Comparison of ENCODE assay signal across 8 cellular contexts in genomic region chr19:4870025-4870700, GRCh38. TPM values are rescaled to one million over a fixed set of nuclear protein-coding genes. Genes with fewer than 3 reads are reported as not detected.
DNase-seq lines count a peak whose midpoint lies in the region; ATAC-seq, FAIRE-seq and TF ChIP-seq lines count a peak whose summit lies in the region.

No MANE protein-coding gene starts in this region.

- no peak for TF ChIP-seq CTCF in HepG2 (CRISPR knock-in tag; IDR thresholded peaks at IDR 0.05)

- no peaks in the 10 kb centered on the region for H3K9me3 ChIP-seq in HepG2 (ENCODE audit: low read length)

- H4K20me1 ChIP-seq in HepG2 (ENCODE audit: insufficient read depth, low read length) = peaks cover 8% of the 10 kb centered on the region; the same call in 1 of the 2 replicates

- POLR2A ChIA-PET in HepG2 (lab: Yijun Ruan, JAX) = interaction anchor here (0.6 to 2.3 kb wide), 12 partner anchors 25 to 102 kb away, joined by 3 to 9 read pairs (median 4); partner anchors contain the start of genes FEM1A and KDM4B

- peaks cover 5% of the 10 kb centered on the region for H3K27me3 Mint-ChIP-seq in activated naive CD8-positive, alpha-beta T cell treated with anti-CD3 and anti-CD28 coated beads, Interleukin-2, amount 50 U/mL, for 24 hours

- CTCF ChIA-PET in HepG2 (lab: Yijun Ruan, JAX; ENCODE audit: low intra/inter-chr PET ratio, low total read pairs) = interaction anchor here (1.4 kb wide), 1 partner anchor 42 kb away, joined by 3 read pairs; no protein-coding TSS in a partner anchor

- in situ Hi-C loops in KBM-7 (cut with MboI; ENCODE audit: low pct_unique_long_range_greater_than_20kb, low sequenced_read_pairs) = no loop called here
- in situ Hi-C loops in HepG2 (cut with HindIII; ENCODE audit: extremely low pct_ligation_motif_present, low pct_unique_long_range_greater_than_20kb) = loop anchor here (5.0 to 10.0 kb wide), 2 partner anchors 42 to 165 kb away; no protein-coding TSS in a partner anchor

- BruUV-seq in HepG2 (replicated peaks; lab: Mats Ljungman, UMichigan) = no TSS peak

- H3K36me3 Mint-ChIP-seq in activated naive CD8-positive, alpha-beta T cell treated with anti-CD3 and anti-CD28 coated beads, Interleukin-2, amount 50 U/mL, for 24 hours (ENCODE audit: low read depth) = no peaks in the 10 kb centered on the region

- TF ChIP-seq EP300 in HepG2 (IDR thresholded peaks at IDR 0.05; ENCODE audit: low read depth in 2 of 2, low read length in 2 of 2) (peak; percentile 60 to 80; a peak in 3 of 4 replicates), HepG2 (CRISPR knock-in tag; IDR thresholded peaks at IDR 0.05; ENCODE audit: borderline replicate concordance) (peak; percentile 67; the same call in 1 of the 2 replicates)

- H3K4me1 ChIP-seq in HepG2 (ENCODE audit: insufficient read depth, low read length) = peaks cover 54% of the 10 kb centered on the region

- intact Hi-C loops in HepG2 (cut with micrococcal nuclease; ENCODE audit: unreplicated experiment) = no loop called here

- H3K9ac ChIP-seq in HepG2 (ENCODE audit: insufficient read depth, low read depth, low read length) = peak overlapping the region; percentile 38; the same call in 1 of the 2 replicates

- peak; percentile 92 for FAIRE-seq in HepG2 (lab: Jason Lieb, UNC)

- peaks cover 25% of the 10 kb centered on the region for H3K4me1 Mint-ChIP-seq in activated naive CD8-positive, alpha-beta T cell treated with anti-CD3 and anti-CD28 coated beads, Interleukin-2, amount 50 U/mL, for 24 hours

- H2AFZ ChIP-seq in HepG2 (ENCODE audit: low read length) = no peak overlapping the region

- peak overlapping the region; percentile 19 to 34 (median 24); a peak in 2 of 6 replicates for H3K4me3 ChIP-seq in HepG2 (replicated peaks in 1 of 3; ENCODE audit: insufficient read depth in 1 of 3, low read depth in 2 of 3, low read length in 3 of 3)

- WGBS in HepG2 (ENCODE audit: low lambda C conversion rate) = 7% methylated on average over 10 of the region's 10 CpGs

- H3K4me2 ChIP-seq in HepG2 (ENCODE audit: low read depth, low read length) = peak overlapping the region; percentile 57

- TF ChIP-seq RAD21 in HepG2 (CRISPR knock-in tag; IDR thresholded peaks at IDR 0.05) = peak; percentile 37

- peak; percentile 87 for DNase-seq in COLO829 (ENCODE audit: low spot score)
- DNase-seq in KBM-7 = peak; percentile 92
- peak; percentile 42 for DNase-seq in activated naive CD8-positive, alpha-beta T cell treated with anti-CD3 and anti-CD28 coated beads, Interleukin-2, amount 50 U/mL, for 24 hours
- peak; percentile 98 for DNase-seq in HepG2 (ENCODE audit: low spot score)
- DNase-seq in medulla oblongata (ENCODE audit: extremely low spot score) = no peak
- no peak for DNase-seq in NCI-H128 (lab: John Stamatoyannopoulos, UW; ENCODE audit: unreplicated experiment)
- DNase-seq in effector CD4-positive, alpha-beta T cell = no peak
- no peak for DNase-seq in NCI-H1105 (lab: John Stamatoyannopoulos, UW)

- peaks cover 15% of the 10 kb centered on the region for H3K79me2 ChIP-seq in HepG2 (ENCODE audit: insufficient read depth, low read length)

- H3K27me3 ChIP-seq in HepG2 (ENCODE audit: control insufficient read depth in 1 of 2, insufficient read depth in 2 of 2, low read length in 2 of 2) = no peaks in the 10 kb centered on the region; a peak in 1 of 5 replicates

- H3K27ac ChIP-seq in HepG2 (ENCODE audit: extremely low read length, insufficient read depth, low read length) = peak overlapping the region; percentile 70

- H3K36me3 ChIP-seq in HepG2 (replicated peaks in 1 of 2; ENCODE audit: control insufficient read depth in 1 of 2, insufficient read depth in 2 of 2, low read length in 2 of 2) = no peaks in the 10 kb centered on the region

- peak; percentile 59 for ATAC-seq in activated naive CD8-positive, alpha-beta T cell treated with anti-CD3 and anti-CD28 coated beads, Interleukin-2, amount 50 U/mL, for 24 hours
- ATAC-seq in HepG2 = peak; percentile 81

- no peak for TF ChIP-seq POLR2A in HepG2 (IDR thresholded peaks at IDR 0.05; ENCODE audit: insufficient read depth in 1 of 2, low read depth in 2 of 2, low read length in 2 of 2)

- H3K27ac Mint-ChIP-seq in activated naive CD8-positive, alpha-beta T cell treated with anti-CD3 and anti-CD28 coated beads, Interleukin-2, amount 50 U/mL, for 24 hours = no peak overlapping the region

- H3K4me3 Mint-ChIP-seq in activated naive CD8-positive, alpha-beta T cell treated with anti-CD3 and anti-CD28 coated beads, Interleukin-2, amount 50 U/mL, for 24 hours = no peak overlapping the region

- no peaks in the 10 kb centered on the region for H3K9me3 Mint-ChIP-seq in activated naive CD8-positive, alpha-beta T cell treated with anti-CD3 and anti-CD28 coated beads, Interleukin-2, amount 50 U/mL, for 24 hours

RNA-seq across cellular contexts. Expression of gene PLIN3, which starts 2.7 kb away (rescaled TPM):
- 49.3 and 59.8 TPM in 2 replicates for total RNA-seq in HepG2 (2016; rRNA removed; fragmentation: Illumina TruSeq; extraction: Trizol)
- total RNA-seq in HepG2 (2016; cell fraction: cytosol; rRNA removed; fragmentation: Illumina TruSeq; extraction: Trizol; ENCODE audit: low read depth) = 8.6 and 11.0 TPM in 2 replicates
- 52.7 and 59.0 TPM in 2 replicates for total RNA-seq in HepG2 (2016; cell fraction: insoluble cytoplasmic fraction; rRNA removed; fragmentation: Illumina TruSeq; extraction: Trizol)
- total RNA-seq in HepG2 (2016; cell fraction: membrane; rRNA removed; fragmentation: Illumina TruSeq; extraction: Trizol) = 25.3 and 25.7 TPM in 2 replicates
- 20.1 and 21.0 TPM in 2 replicates for total RNA-seq in HepG2 (2016; cell fraction: nucleus; rRNA removed; fragmentation: Illumina TruSeq; extraction: Trizol)
- 57.9 and 69.4 TPM in 2 replicates for polyA plus RNA-seq in HepG2 (2011; rRNA removed)
- 64.8 and 97.9 TPM in 2 replicates for polyA plus RNA-seq in HepG2 (2011; cell fraction: cytosol; rRNA removed)
- 34.7 and 36.0 TPM in 2 replicates for polyA plus RNA-seq in HepG2 (2011; cell fraction: nucleus; rRNA removed)
- polyA plus RNA-seq in HepG2 (2012) = 36.2 and 55.0 TPM in 2 replicates
- 10.8 and 11.1 TPM in 2 replicates for polyA plus RNA-seq in HepG2 (2016; cell fraction: cytosol; fragmentation: Illumina TruSeq; extraction: Trizol; ENCODE audit: low read depth)
- 68.3 and 74.9 TPM in 2 replicates for polyA plus RNA-seq in HepG2 (2016; cell fraction: insoluble cytoplasmic fraction; fragmentation: Illumina TruSeq; extraction: Trizol; ENCODE audit: low read depth)
- 20.0 and 20.9 TPM in 2 replicates for polyA plus RNA-seq in HepG2 (2016; cell fraction: membrane; fragmentation: Illumina TruSeq; extraction: Trizol; ENCODE audit: low read depth)
- polyA plus RNA-seq in HepG2 (2016; cell fraction: nucleus; fragmentation: Illumina TruSeq; extraction: Trizol; ENCODE audit: insufficient read depth, low read depth) = 31.2 and 32.3 TPM in 2 replicates
- 93.3 and 183 TPM in 2 replicates for polyA minus RNA-seq in HepG2 (2011; rRNA and poly(A)+ RNA removed; ENCODE audit: low replicate concordance)
- 76.8 and 81.5 TPM in 2 replicates for polyA minus RNA-seq in HepG2 (2011; cell fraction: cytosol; rRNA and poly(A)+ RNA removed)
- polyA minus RNA-seq in HepG2 (2011; cell fraction: nucleus; rRNA and poly(A)+ RNA removed) = 26.5 and 32.3 TPM in 2 replicates

RNA-seq across cellular contexts. Expression of gene ARRDC5, which starts 32.5 kb away (rescaled TPM):
- not detected in 2 replicates for total RNA-seq in HepG2 (2016; rRNA removed; fragmentation: Illumina TruSeq; extraction: Trizol)
- total RNA-seq in HepG2 (2016; cell fraction: cytosol; rRNA removed; fragmentation: Illumina TruSeq; extraction: Trizol; ENCODE audit: low read depth) = not detected in 2 replicates
- not detected in 2 replicates for total RNA-seq in HepG2 (2016; cell fraction: insoluble cytoplasmic fraction; rRNA removed; fragmentation: Illumina TruSeq; extraction: Trizol)
- total RNA-seq in HepG2 (2016; cell fraction: membrane; rRNA removed; fragmentation: Illumina TruSeq; extraction: Trizol) = not detected in 2 replicates
- not detected in 2 replicates for total RNA-seq in HepG2 (2016; cell fraction: nucleus; rRNA removed; fragmentation: Illumina TruSeq; extraction: Trizol)
- polyA plus RNA-seq in HepG2 (2011; rRNA removed) = not detected in 2 replicates
- not detected in 2 replicates for polyA plus RNA-seq in HepG2 (2011; cell fraction: cytosol; rRNA removed)
- not detected in 2 replicates for polyA plus RNA-seq in HepG2 (2011; cell fraction: nucleus; rRNA removed)
- polyA plus RNA-seq in HepG2 (2012) = not detected in 2 replicates
- polyA plus RNA-seq in HepG2 (2016; cell fraction: cytosol; fragmentation: Illumina TruSeq; extraction: Trizol; ENCODE audit: low read depth) = not detected in 2 replicates
- polyA plus RNA-seq in HepG2 (2016; cell fraction: insoluble cytoplasmic fraction; fragmentation: Illumina TruSeq; extraction: Trizol; ENCODE audit: low read depth) = not detected in 2 replicates
- polyA plus RNA-seq in HepG2 (2016; cell fraction: membrane; fragmentation: Illumina TruSeq; extraction: Trizol; ENCODE audit: low read depth) = not detected in 2 replicates
- polyA plus RNA-seq in HepG2 (2016; cell fraction: nucleus; fragmentation: Illumina TruSeq; extraction: Trizol; ENCODE audit: insufficient read depth, low read depth) = not detected in 2 replicates
- 0.09 TPM in 1 of 2 replicates, not detected in the other for polyA minus RNA-seq in HepG2 (2011; rRNA and poly(A)+ RNA removed; ENCODE audit: low replicate concordance)
- polyA minus RNA-seq in HepG2 (2011; cell fraction: cytosol; rRNA and poly(A)+ RNA removed) = not detected in 2 replicates
- not detected in 2 replicates for polyA minus RNA-seq in HepG2 (2011; cell fraction: nucleus; rRNA and poly(A)+ RNA removed)

RNA-seq across cellular contexts. Expression of gene TICAM1, which starts 38.7 kb away (rescaled TPM):
- total RNA-seq in HepG2 (2016; rRNA removed; fragmentation: Illumina TruSeq; extraction: Trizol) = 0.95 and 1.3 TPM in 2 replicates
- 0.30 and 0.44 TPM in 2 replicates for total RNA-seq in HepG2 (2016; cell fraction: cytosol; rRNA removed; fragmentation: Illumina TruSeq; extraction: Trizol; ENCODE audit: low read depth)
- total RNA-seq in HepG2 (2016; cell fraction: insoluble cytoplasmic fraction; rRNA removed; fragmentation: Illumina TruSeq; extraction: Trizol) = 1.0 and 1.3 TPM in 2 replicates
- total RNA-seq in HepG2 (2016; cell fraction: membrane; rRNA removed; fragmentation: Illumina TruSeq; extraction: Trizol) = 1.2 and 1.4 TPM in 2 replicates
- total RNA-seq in HepG2 (2016; cell fraction: nucleus; rRNA removed; fragmentation: Illumina TruSeq; extraction: Trizol) = 0.47 and 1.1 TPM in 2 replicates
- polyA plus RNA-seq in HepG2 (2011; rRNA removed) = 0.33 and 0.61 TPM in 2 replicates
- polyA plus RNA-seq in HepG2 (2011; cell fraction: cytosol; rRNA removed) = 0.45 and 0.47 TPM in 2 replicates
- polyA plus RNA-seq in HepG2 (2011; cell fraction: nucleus; rRNA removed) = 1.7 and 2.4 TPM in 2 replicates
- 2.7 and 4.4 TPM in 2 replicates for polyA plus RNA-seq in HepG2 (2012)
- 0.70 and 0.91 TPM in 2 replicates for polyA plus RNA-seq in HepG2 (2016; cell fraction: cytosol; fragmentation: Illumina TruSeq; extraction: Trizol; ENCODE audit: low read depth)
- polyA plus RNA-seq in HepG2 (2016; cell fraction: insoluble cytoplasmic fraction; fragmentation: Illumina TruSeq; extraction: Trizol; ENCODE audit: low read depth) = 3.0 and 3.7 TPM in 2 replicates
- polyA plus RNA-seq in HepG2 (2016; cell fraction: membrane; fragmentation: Illumina TruSeq; extraction: Trizol; ENCODE audit: low read depth) = 1.5 and 1.9 TPM in 2 replicates
- 4.0 and 4.6 TPM in 2 replicates for polyA plus RNA-seq in HepG2 (2016; cell fraction: nucleus; fragmentation: Illumina TruSeq; extraction: Trizol; ENCODE audit: insufficient read depth, low read depth)
- polyA minus RNA-seq in HepG2 (2011; rRNA and poly(A)+ RNA removed; ENCODE audit: low replicate concordance) = 0.70 and 1.7 TPM in 2 replicates
- polyA minus RNA-seq in HepG2 (2011; cell fraction: cytosol; rRNA and poly(A)+ RNA removed) = 1.4 and 1.6 TPM in 2 replicates
- polyA minus RNA-seq in HepG2 (2011; cell fraction: nucleus; rRNA and poly(A)+ RNA removed) = 0.50 and 0.52 TPM in 2 replicates

RNA-seq across cellular contexts. Expression of gene UHRF1, which starts 39.1 kb away (rescaled TPM):
- 77.7 and 78.4 TPM in 2 replicates for total RNA-seq in HepG2 (2016; rRNA removed; fragmentation: Illumina TruSeq; extraction: Trizol)
- total RNA-seq in HepG2 (2016; cell fraction: cytosol; rRNA removed; fragmentation: Illumina TruSeq; extraction: Trizol; ENCODE audit: low read depth) = 3.9 and 6.2 TPM in 2 replicates
- total RNA-seq in HepG2 (2016; cell fraction: insoluble cytoplasmic fraction; rRNA removed; fragmentation: Illumina TruSeq; extraction: Trizol) = 67.8 and 81.6 TPM in 2 replicates
- total RNA-seq in HepG2 (2016; cell fraction: membrane; rRNA removed; fragmentation: Illumina TruSeq; extraction: Trizol) = 20.0 and 21.7 TPM in 2 replicates
- total RNA-seq in HepG2 (2016; cell fraction: nucleus; rRNA removed; fragmentation: Illumina TruSeq; extraction: Trizol) = 44.9 and 50.5 TPM in 2 replicates
- polyA plus RNA-seq in HepG2 (2011; rRNA removed) = 6.6 and 6.8 TPM in 2 replicates
- 3.1 and 4.8 TPM in 2 replicates for polyA plus RNA-seq in HepG2 (2011; cell fraction: cytosol; rRNA removed)
- polyA plus RNA-seq in HepG2 (2011; cell fraction: nucleus; rRNA removed) = 10.7 and 15.0 TPM in 2 replicates
- 6.1 and 15.1 TPM in 2 replicates for polyA plus RNA-seq in HepG2 (2012)
- polyA plus RNA-seq in HepG2 (2016; cell fraction: cytosol; fragmentation: Illumina TruSeq; extraction: Trizol; ENCODE audit: low read depth) = 2.1 and 2.4 TPM in 2 replicates
- 65.4 and 73.6 TPM in 2 replicates for polyA plus RNA-seq in HepG2 (2016; cell fraction: insoluble cytoplasmic fraction; fragmentation: Illumina TruSeq; extraction: Trizol; ENCODE audit: low read depth)
- polyA plus RNA-seq in HepG2 (2016; cell fraction: membrane; fragmentation: Illumina TruSeq; extraction: Trizol; ENCODE audit: low read depth) = 7.7 and 8.4 TPM in 2 replicates
- polyA plus RNA-seq in HepG2 (2016; cell fraction: nucleus; fragmentation: Illumina TruSeq; extraction: Trizol; ENCODE audit: insufficient read depth, low read depth) = 78.8 and 80.1 TPM in 2 replicates
- 16.7 and 45.7 TPM in 2 replicates for polyA minus RNA-seq in HepG2 (2011; rRNA and poly(A)+ RNA removed; ENCODE audit: low replicate concordance)
- polyA minus RNA-seq in HepG2 (2011; cell fraction: cytosol; rRNA and poly(A)+ RNA removed) = 4.4 and 8.6 TPM in 2 replicates
- polyA minus RNA-seq in HepG2 (2011; cell fraction: nucleus; rRNA and poly(A)+ RNA removed) = 4.1 and 5.9 TPM in 2 replicates

Comparison
In these comparisons a context has a peak if more than half of its experiments do, and no peak if none do; other contexts are left out.
1. DNase-seq: peak in COLO829 (single experiment), KBM-7 (single experiment), activated naive CD8-positive, alpha-beta T cell treated with anti-CD3 and anti-CD28 coated beads, Interleukin-2, amount 50 U/mL, for 24 hours (single experiment) and HepG2 (single experiment); none in medulla oblongata (single experiment), NCI-H128 (single experiment), effector CD4-positive, alpha-beta T cell (single experiment) and NCI-H1105 (single experiment).